ENCODE assay signal across 8 cellular contexts in genomic region chr5:100623719-100624118, GRCh38.
A peak's percentile ranks its signal among the peaks of the same experiment; 100 is the strongest.
DNase-seq lines count a peak whose midpoint lies in the region; ATAC-seq, FAIRE-seq and TF ChIP-seq lines count a peak whose summit lies in the region.

No MANE protein-coding gene starts in this region.

- H3K4me3 ChIP-seq in foreskin fibroblast (ENCODE audit: low read depth in 1 of 2, low read length in 2 of 2), result no peak overlapping the region
- no peak overlapping the region for H3K4me3 ChIP-seq in HAP-1

- CTCF ChIA-PET in RWPE1 (lab: Yijun Ruan, JAX), result interaction anchor here (0.6 to 1.3 kb wide), 5 partner anchors 11 to 148 kb away, joined by 3 read pairs; no protein-coding TSS in a partner anchor

- DNase-seq in D721Med (ENCODE audit: insufficient read length, low spot score) (no peak), RWPE1 (ENCODE audit: low spot score) (peak; percentile 42), foreskin fibroblast (peak; percentile 2 to 8), occipital lobe (lab: John Stamatoyannopoulos, UW) (no peak), HAP-1 (ENCODE audit: low spot score in 2 of 2) (no peak), nephron progenitor cell (no peak)

- H3K4me1 Mint-ChIP-seq in nephron progenitor cell, result no peaks in the 10 kb centered on the region

- H3K4me3 Mint-ChIP-seq in nephron progenitor cell, result no peak overlapping the region

- POLR2A ChIA-PET in RWPE1 (lab: Yijun Ruan, JAX; ENCODE audit: low non-redundant PET), result no interaction called here

- FAIRE-seq in D721Med (lab: Jason Lieb, UNC), result peak; percentile 41

- TF ChIP-seq CTCF in D721Med (IDR thresholded peaks at IDR 0.05; ENCODE audit: insufficient read depth, missing control alignments), result peak; percentile 40
- peak; percentile 63 for TF ChIP-seq CTCF in RWPE1 (conservative IDR thresholded peaks at IDR 0.05; ENCODE audit: low read depth)
- peak; percentile 38 for TF ChIP-seq CTCF in foreskin fibroblast (IDR thresholded peaks at IDR 0.05; ENCODE audit: low read depth, low read length)
- TF ChIP-seq CTCF in nephron progenitor cell (IDR thresholded peaks at IDR 0.05), result no peak

- no peaks in the 10 kb centered on the region for H3K9me3 ChIP-seq in HAP-1

- ATAC-seq in GM19043 (IDR thresholded peaks at IDR 0.05; ENCODE audit: low read depth, unreplicated experiment) (peak; percentile 94), HG03280 (IDR thresholded peaks at IDR 0.05; ENCODE audit: unreplicated experiment) (peak; percentile 79)

- H3K27me3 Mint-ChIP-seq in nephron progenitor cell (ENCODE audit: low read depth, poor library complexity), result peaks cover 3% of the 10 kb centered on the region

- H3K36me3 ChIP-seq in HAP-1 (replicated peaks), result no peaks in the 10 kb centered on the region

- H3K9me3 Mint-ChIP-seq in nephron progenitor cell, result no peaks in the 10 kb centered on the region

- H3K27me3 ChIP-seq in HAP-1 (ENCODE audit: low read depth), result no peaks in the 10 kb centered on the region

- H3K27ac Mint-ChIP-seq in nephron progenitor cell, result no peak overlapping the region

- H3K27ac ChIP-seq in RWPE1, result no peak overlapping the region

- H3K4me1 ChIP-seq in HAP-1, result no peaks in the 10 kb centered on the region

- no peaks in the 10 kb centered on the region for H3K36me3 Mint-ChIP-seq in nephron progenitor cell (ENCODE audit: low read depth)

- in situ Hi-C loops in HAP-1 (cut with MboI; ENCODE audit: low sequenced_read_pairs), result no loop called here

Comparison
In these comparisons a context has a peak if more than half of its experiments do, and no peak if none do; other contexts are left out.
1. DNase-seq: peak in RWPE1 (single experiment) and foreskin fibroblast (2 of 2); none in D721Med (single experiment), occipital lobe (single experiment), HAP-1 (0 of 2) and nephron progenitor cell (single experiment).